Comparison of ENCODE assay signal across 11 cellular contexts in genomic region chr12:123253606-123254459, GRCh38. TPM values are rescaled to one million over a fixed set of nuclear protein-coding genes. Genes with fewer than 3 reads are reported as not detected.
A peak's percentile ranks its signal among the peaks of the same experiment; 100 is the strongest.
DNase-seq lines count a peak whose midpoint lies in the region; ATAC-seq lines count a peak whose summit lies in the region.
"Had no signal": no experiment of that assay in that cellular context is flagged by ENCODE, and none has a peak within 500 bp of the region (broad histone marks: within the 10 kb centered on the region; RNA-seq: fewer than 3 reads in every experiment).

No MANE protein-coding gene starts in this region.

- peaks cover 41% of the 10 kb centered on the region for H3K4me1 Mint-ChIP-seq in activated naive CD4-positive, alpha-beta T cell treated with anti-CD3 and anti-CD28 coated beads, Interleukin-2, amount 50 U/mL, for 24 hours

- peaks cover 8% of the 10 kb centered on the region for H3K36me3 Mint-ChIP-seq in activated naive CD4-positive, alpha-beta T cell treated with anti-CD3 and anti-CD28 coated beads, Interleukin-2, amount 50 U/mL, for 24 hours

- no peaks in the 10 kb centered on the region for H3K27me3 Mint-ChIP-seq in activated naive CD4-positive, alpha-beta T cell treated with anti-CD3 and anti-CD28 coated beads, Interleukin-2, amount 50 U/mL, for 24 hours

- H3K9me3 Mint-ChIP-seq in activated naive CD4-positive, alpha-beta T cell treated with anti-CD3 and anti-CD28 coated beads, Interleukin-2, amount 50 U/mL, for 24 hours: no peaks in the 10 kb centered on the region

- H3K4me3 Mint-ChIP-seq in activated naive CD4-positive, alpha-beta T cell treated with anti-CD3 and anti-CD28 coated beads, Interleukin-2, amount 50 U/mL, for 24 hours: no peak overlapping the region

- ATAC-seq in GM18873 (IDR thresholded peaks at IDR 0.05; ENCODE audit: low FRiP score, unreplicated experiment): no peak

- H3K27ac Mint-ChIP-seq in activated naive CD4-positive, alpha-beta T cell treated with anti-CD3 and anti-CD28 coated beads, Interleukin-2, amount 50 U/mL, for 24 hours: peak overlapping the region; percentile 70

- H3K27ac ChIP-seq in caudate nucleus (ENCODE audit: low read depth, low read length) (peak overlapping the region; percentile 62), temporal lobe (ENCODE audit: low read depth, low read length) (peak overlapping the region; percentile 22)

- DNase-seq in activated naive CD4-positive, alpha-beta T cell treated with anti-CD3 and anti-CD28 coated beads, Interleukin-2, amount 50 U/mL, for 16 hours: no peak
- peak in 39 of 61 donors; percentile 20 to 89 (median 54) for DNase-seq in caudate nucleus (lab: John Stamatoyannopoulos, UW)
- peak; percentile 65 for DNase-seq in midbrain (lab: John Stamatoyannopoulos, UW)
- no peak for DNase-seq in stimulated activated CD4-positive, alpha-beta T cell treated with anti-CD3 and anti-CD28 coated beads, Interleukin-4, amount 100 ng/mL, for 4 hours
- no peak for DNase-seq in GM19238 (ENCODE audit: insufficient read length, low spot score)
- DNase-seq: DND-41; stimulated activated CD4-positive, alpha-beta T cell treated with anti-CD3 and anti-CD28 coated beads, Interleukin-2, amount 100 ng/mL, for 48 hours; T-helper 9 cell had no signal

RNA-seq across cellular contexts. Expression of gene CDK2AP1, which starts 17.8 kb away (rescaled TPM):
- total RNA-seq in temporal lobe: 67.6 TPM

RNA-seq across cellular contexts. Expression of gene MTRFR, which starts 20.6 kb away (rescaled TPM):
- total RNA-seq in temporal lobe: 11.1 TPM

RNA-seq across cellular contexts. Expression of gene MPHOSPH9, which starts 20.9 kb away (rescaled TPM):
- 65.4 TPM for total RNA-seq in temporal lobe

Comparison
In these comparisons a context has a peak if more than half of its experiments do, and no peak if none do; other contexts are left out.
1. DNase-seq: peak in caudate nucleus (39 of 61) and midbrain (single experiment); none in activated naive CD4-positive, alpha-beta T cell treated with anti-CD3 and anti-CD28 coated beads, Interleukin-2, amount 50 U/mL, for 16 hours (single experiment), stimulated activated CD4-positive, alpha-beta T cell treated with anti-CD3 and anti-CD28 coated beads, Interleukin-4, amount 100 ng/mL, for 4 hours (0 of 2) and GM19238 (single experiment).